ENCODE assay signal across 1 cellular context in genomic region chr1:149899460-149900284, GRCh38.
TF ChIP-seq lines count a peak whose summit lies in the region.

Gene BOLA1 (plus strand): TSS chr1:149899568. CDS start chr1:149900060, 492 bp downstream.

TF ChIP-seq in SK-N-SH, 30 proteins besides CTCF, POLR2A, EP300 and RAD21 (continued from another document):
- TF ChIP-seq ZBTB33 (IDR thresholded peaks at IDR 0.05; ENCODE audit: borderline replicate concordance, low read depth), result peak; percentile 68; the same call in 1 of the 2 replicates
- no peak for TF ChIP-seq TCF12 (IDR thresholded peaks at IDR 0.05)
- no peak for TF ChIP-seq SMC3 (IDR thresholded peaks at IDR 0.05; ENCODE audit: low read depth, low read length)
- TF ChIP-seq, protein P1, sequence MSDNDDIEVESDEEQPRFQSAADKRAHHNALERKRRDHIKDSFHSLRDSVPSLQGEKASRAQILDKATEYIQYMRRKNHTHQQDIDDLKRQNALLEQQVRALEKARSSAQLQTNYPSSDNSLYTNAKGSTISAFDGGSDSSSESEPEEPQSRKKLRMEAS (IDR thresholded peaks at IDR 0.05; ENCODE audit: low read depth), result peak; percentile 87
- peak; percentile 70 for TF ChIP-seq POLR2AphosphoS5 (IDR thresholded peaks at IDR 0.05; ENCODE audit: low read depth, low read length)
- 0 out of 2 replicates have a peak, but pooled peaks have one; percentile 23 for TF ChIP-seq TAF1 (IDR thresholded peaks at IDR 0.05; ENCODE audit: borderline replicate concordance, low read depth, low read length)
- TF ChIP-seq, protein P2, sequence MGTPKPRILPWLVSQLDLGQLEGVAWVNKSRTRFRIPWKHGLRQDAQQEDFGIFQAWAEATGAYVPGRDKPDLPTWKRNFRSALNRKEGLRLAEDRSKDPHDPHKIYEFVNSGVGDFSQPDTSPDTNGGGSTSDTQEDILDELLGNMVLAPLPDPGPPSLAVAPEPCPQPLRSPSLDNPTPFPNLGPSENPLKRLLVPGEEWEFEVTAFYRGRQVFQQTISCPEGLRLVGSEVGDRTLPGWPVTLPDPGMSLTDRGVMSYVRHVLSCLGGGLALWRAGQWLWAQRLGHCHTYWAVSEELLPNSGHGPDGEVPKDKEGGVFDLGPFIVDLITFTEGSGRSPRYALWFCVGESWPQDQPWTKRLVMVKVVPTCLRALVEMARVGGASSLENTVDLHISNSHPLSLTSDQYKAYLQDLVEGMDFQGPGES (IDR thresholded peaks at IDR 0.05; ENCODE audit: low read depth, low read length), result no peak
- TF ChIP-seq, protein P3, sequence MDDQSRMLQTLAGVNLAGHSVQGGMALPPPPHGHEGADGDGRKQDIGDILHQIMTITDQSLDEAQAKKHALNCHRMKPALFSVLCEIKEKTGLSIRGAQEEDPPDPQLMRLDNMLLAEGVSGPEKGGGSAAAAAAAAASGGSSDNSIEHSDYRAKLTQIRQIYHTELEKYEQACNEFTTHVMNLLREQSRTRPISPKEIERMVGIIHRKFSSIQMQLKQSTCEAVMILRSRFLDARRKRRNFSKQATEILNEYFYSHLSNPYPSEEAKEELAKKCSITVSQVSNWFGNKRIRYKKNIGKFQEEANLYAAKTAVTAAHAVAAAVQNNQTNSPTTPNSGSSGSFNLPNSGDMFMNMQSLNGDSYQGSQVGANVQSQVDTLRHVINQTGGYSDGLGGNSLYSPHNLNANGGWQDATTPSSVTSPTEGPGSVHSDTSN (IDR thresholded peaks at IDR 0.05), result no peak
- TF ChIP-seq FOXJ3 (CRISPR knock-in tag; IDR thresholded peaks at IDR 0.05), result no peak
- TF ChIP-seq RFX5 (IDR thresholded peaks at IDR 0.05; ENCODE audit: low read length), result no peak
- TF ChIP-seq, protein P4, sequence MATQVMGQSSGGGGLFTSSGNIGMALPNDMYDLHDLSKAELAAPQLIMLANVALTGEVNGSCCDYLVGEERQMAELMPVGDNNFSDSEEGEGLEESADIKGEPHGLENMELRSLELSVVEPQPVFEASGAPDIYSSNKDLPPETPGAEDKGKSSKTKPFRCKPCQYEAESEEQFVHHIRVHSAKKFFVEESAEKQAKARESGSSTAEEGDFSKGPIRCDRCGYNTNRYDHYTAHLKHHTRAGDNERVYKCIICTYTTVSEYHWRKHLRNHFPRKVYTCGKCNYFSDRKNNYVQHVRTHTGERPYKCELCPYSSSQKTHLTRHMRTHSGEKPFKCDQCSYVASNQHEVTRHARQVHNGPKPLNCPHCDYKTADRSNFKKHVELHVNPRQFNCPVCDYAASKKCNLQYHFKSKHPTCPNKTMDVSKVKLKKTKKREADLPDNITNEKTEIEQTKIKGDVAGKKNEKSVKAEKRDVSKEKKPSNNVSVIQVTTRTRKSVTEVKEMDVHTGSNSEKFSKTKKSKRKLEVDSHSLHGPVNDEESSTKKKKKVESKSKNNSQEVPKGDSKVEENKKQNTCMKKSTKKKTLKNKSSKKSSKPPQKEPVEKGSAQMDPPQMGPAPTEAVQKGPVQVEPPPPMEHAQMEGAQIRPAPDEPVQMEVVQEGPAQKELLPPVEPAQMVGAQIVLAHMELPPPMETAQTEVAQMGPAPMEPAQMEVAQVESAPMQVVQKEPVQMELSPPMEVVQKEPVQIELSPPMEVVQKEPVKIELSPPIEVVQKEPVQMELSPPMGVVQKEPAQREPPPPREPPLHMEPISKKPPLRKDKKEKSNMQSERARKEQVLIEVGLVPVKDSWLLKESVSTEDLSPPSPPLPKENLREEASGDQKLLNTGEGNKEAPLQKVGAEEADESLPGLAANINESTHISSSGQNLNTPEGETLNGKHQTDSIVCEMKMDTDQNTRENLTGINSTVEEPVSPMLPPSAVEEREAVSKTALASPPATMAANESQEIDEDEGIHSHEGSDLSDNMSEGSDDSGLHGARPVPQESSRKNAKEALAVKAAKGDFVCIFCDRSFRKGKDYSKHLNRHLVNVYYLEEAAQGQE (IDR thresholded peaks at IDR 0.05; ENCODE audit: low read depth, low read length), result no peak
- TF ChIP-seq RXRA (IDR thresholded peaks at IDR 0.05; ENCODE audit: borderline replicate concordance, low read depth), result no peak
- TF ChIP-seq FOSL2 (IDR thresholded peaks at IDR 0.05; ENCODE audit: borderline replicate concordance, low read depth), result no peak
- TF ChIP-seq CHD2 (IDR thresholded peaks at IDR 0.05; ENCODE audit: low read length, partially characterized antibody), result peak; percentile 88
- no peak for TF ChIP-seq MEF2A (IDR thresholded peaks at IDR 0.05; ENCODE audit: borderline replicate concordance, low read depth)
- TF ChIP-seq, protein P5, sequence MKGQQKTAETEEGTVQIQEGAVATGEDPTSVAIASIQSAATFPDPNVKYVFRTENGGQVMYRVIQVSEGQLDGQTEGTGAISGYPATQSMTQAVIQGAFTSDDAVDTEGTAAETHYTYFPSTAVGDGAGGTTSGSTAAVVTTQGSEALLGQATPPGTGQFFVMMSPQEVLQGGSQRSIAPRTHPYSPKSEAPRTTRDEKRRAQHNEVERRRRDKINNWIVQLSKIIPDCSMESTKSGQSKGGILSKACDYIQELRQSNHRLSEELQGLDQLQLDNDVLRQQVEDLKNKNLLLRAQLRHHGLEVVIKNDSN (IDR thresholded peaks at IDR 0.05; ENCODE audit: borderline replicate concordance, low read depth), result peak; percentile 99
- TF ChIP-seq EZH2phosphoT487 (IDR thresholded peaks at IDR 0.05; ENCODE audit: borderline replicate concordance, low read depth), result no peak
- TF ChIP-seq GATA2 (CRISPR knock-in tag; IDR thresholded peaks at IDR 0.05), result no peak
- TF ChIP-seq USF2 (IDR thresholded peaks at IDR 0.05; ENCODE audit: borderline replicate concordance, low read depth, low read length), result peak; percentile 93
